Comparison of ENCODE assay signal across 2 cellular contexts in the genomic region with DNA sequence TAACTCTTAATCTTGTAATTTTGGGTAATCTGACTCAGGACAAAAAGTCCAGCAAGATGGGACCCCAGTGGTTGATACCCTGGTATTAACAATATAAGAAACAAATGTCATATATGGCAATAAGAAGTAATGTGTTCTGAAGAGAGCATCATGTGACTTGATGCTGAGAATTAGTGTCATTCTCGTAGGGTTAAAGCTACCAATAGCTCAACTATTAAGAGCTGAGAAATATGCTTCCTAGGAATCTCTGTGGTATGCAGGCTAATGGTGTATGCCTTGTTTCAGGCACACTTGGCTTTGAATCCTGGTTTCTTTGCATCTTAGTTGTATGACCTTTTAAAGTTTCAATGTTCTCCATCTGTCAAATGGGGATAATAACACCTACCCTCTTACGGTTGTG.
TF ChIP-seq lines count a peak whose summit lies in the region.

No MANE protein-coding gene starts in this region.

TF ChIP-seq in A549, 52 proteins besides CTCF, POLR2A, EP300 and RAD21 (continued from another document):
- TF ChIP-seq ESRRA (IDR thresholded peaks at IDR 0.05; ENCODE audit: borderline replicate concordance, low read length) = no peak
- no peak for TF ChIP-seq BHLHE40 (IDR thresholded peaks at IDR 0.05; ENCODE audit: low read depth, low read length)
- no peak for TF ChIP-seq ZFP36 (IDR thresholded peaks at IDR 0.05; ENCODE audit: borderline replicate concordance, partially characterized antibody)
- TF ChIP-seq RCOR1 (IDR thresholded peaks at IDR 0.05; ENCODE audit: low read depth, low read length) = no peak
- TF ChIP-seq CHD4 (IDR thresholded peaks at IDR 0.05; ENCODE audit: borderline replicate concordance) = no peak
- no peak for TF ChIP-seq CBX2 (IDR thresholded peaks at IDR 0.05; ENCODE audit: borderline replicate concordance, low read depth)
- TF ChIP-seq EHF (CRISPR knock-in tag; IDR thresholded peaks at IDR 0.05) = no peak
- no peak for TF ChIP-seq HOXB13 (CRISPR knock-in tag; IDR thresholded peaks at IDR 0.05; ENCODE audit: low read depth)

TF ChIP-seq in K562, 482 proteins besides CTCF, POLR2A, EP300 and RAD21 (continued from another document):
- TF ChIP-seq, protein P1, sequence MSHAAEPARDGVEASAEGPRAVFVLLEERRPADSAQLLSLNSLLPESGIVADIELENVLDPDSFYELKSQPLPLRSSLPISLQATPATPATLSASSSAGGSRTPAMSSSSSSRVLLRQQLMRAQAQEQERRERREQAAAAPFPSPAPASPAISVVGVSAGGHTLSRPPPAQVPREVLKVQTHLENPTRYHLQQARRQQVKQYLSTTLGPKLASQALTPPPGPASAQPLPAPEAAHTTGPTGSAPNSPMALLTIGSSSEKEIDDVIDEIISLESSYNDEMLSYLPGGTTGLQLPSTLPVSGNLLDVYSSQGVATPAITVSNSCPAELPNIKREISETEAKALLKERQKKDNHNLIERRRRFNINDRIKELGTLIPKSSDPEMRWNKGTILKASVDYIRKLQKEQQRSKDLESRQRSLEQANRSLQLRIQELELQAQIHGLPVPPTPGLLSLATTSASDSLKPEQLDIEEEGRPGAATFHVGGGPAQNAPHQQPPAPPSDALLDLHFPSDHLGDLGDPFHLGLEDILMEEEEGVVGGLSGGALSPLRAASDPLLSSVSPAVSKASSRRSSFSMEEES (CRISPR knock-in tag; IDR thresholded peaks at IDR 0.05) = peak; percentile 54
